8 cellular contexts compared by ENCODE assay signal in genomic region chr9:128829477-128830251, GRCh38. TPM values are rescaled to one million over a fixed set of nuclear protein-coding genes. Genes with fewer than 3 reads are reported as not detected.
DNase-seq lines count a peak whose midpoint lies in the region; TF ChIP-seq lines count a peak whose summit lies in the region.

Gene SPOUT1, minus strand, starts transcription at chr9:128829794. Its CDS starts 14 bp downstream, at chr9:128829780.

- H3K9ac ChIP-seq in SK-N-MC (ENCODE audit: insufficient read length) = peak within 1 kb of the TSS; percentile 79

- H3K27me3 ChIP-seq in suprapubic skin = no peaks in the 10 kb centered on the region

- H3K27ac ChIP-seq in SK-N-MC = peak within 1 kb of the TSS; percentile 35; the same call in 1 of the 2 replicates
- H3K27ac ChIP-seq in suprapubic skin = peak within 1 kb of the TSS; percentile 78

- peaks cover 18% of the 10 kb centered on the region for H3K4me1 ChIP-seq in suprapubic skin

- DNase-seq in GM03348 (ENCODE audit: low spot score) (peak; percentile 99), HFF-Myc (ENCODE audit: extremely low read depth, low read depth) (peak; percentile 59), NAMALWA (ENCODE audit: low spot score) (peak; percentile 98), SK-N-MC (ENCODE audit: low read depth, low spot score) (peak; percentile 42), germinal center (ENCODE audit: low spot score) (peak; percentile 99), nucleus accumbens (lab: John Stamatoyannopoulos, UW) (peak; percentile 56 to 95 (median 89)), suprapubic skin (ENCODE audit: low spot score in 2 of 2) (peak; percentile 95 to 97)
- DNase-seq in activated naive CD4-positive, alpha-beta T cell treated with anti-CD3 and anti-CD28 coated beads, Interleukin-2, amount 50 U/mL, for 16 hours = peak; percentile 94

- TF ChIP-seq POLR2A in suprapubic skin (IDR thresholded peaks at IDR 0.05) = peak in 1 of 2 donors; percentile 34

- H3K9me3 ChIP-seq in SK-N-MC (ENCODE audit: low read depth, low read length) (no peaks in the 10 kb centered on the region), suprapubic skin (no peaks in the 10 kb centered on the region)

- no peak for TF ChIP-seq CTCF in HFF-Myc (IDR thresholded peaks at IDR 0.05; ENCODE audit: low read depth, low read length, missing control alignments)
- no peak for TF ChIP-seq CTCF in suprapubic skin (IDR thresholded peaks at IDR 0.05)

- peaks cover 36% of the 10 kb centered on the region; the same call in 1 of the 2 replicates for H3K36me3 ChIP-seq in SK-N-MC (ENCODE audit: insufficient read depth, low read length)
- H3K36me3 ChIP-seq in suprapubic skin = peaks cover 30% of the 10 kb centered on the region

- WGBS in suprapubic skin = 0% methylated on average over 21 of the region's 56 CpGs

- peak within 1 kb of the TSS; percentile 96 for H3K4me3 ChIP-seq in HFF-Myc (replicated peaks; ENCODE audit: low read depth, low read length)
- H3K4me3 ChIP-seq in SK-N-MC = peak within 1 kb of the TSS; percentile 85
- peak within 1 kb of the TSS; percentile 98 for H3K4me3 ChIP-seq in suprapubic skin

- no peak for TF ChIP-seq EP300 in suprapubic skin (IDR thresholded peaks at IDR 0.05)

RNA-seq across cellular contexts. Expression of gene SPOUT1, which starts in this region (rescaled TPM):
- 10 to 100 TPM; 44.2 to 97.4 (median 79.4) TPM for total RNA-seq in suprapubic skin

Comparison
In these comparisons a context has a peak if more than half of its experiments do, and no peak if none do; other contexts are left out.
1. Peak in every context shown above with its lines: DNase-seq, H3K4me3 ChIP-seq and H3K27ac ChIP-seq.
2. DNase-seq: peak in every context shown above with its lines; median percentile 99 in GM03348; 99 in germinal center; 98 in NAMALWA; 96 in suprapubic skin; 94 in activated naive CD4-positive, alpha-beta T cell treated with anti-CD3 and anti-CD28 coated beads, Interleukin-2, amount 50 U/mL, for 16 hours; 89 in nucleus accumbens; 59 in HFF-Myc; 42 in SK-N-MC.